Comparison of ENCODE assay signal across 8 cellular contexts in genomic region chr17:81927653-81928496, GRCh38. TPM values are rescaled to one million over a fixed set of nuclear protein-coding genes. Genes with fewer than 3 reads are reported as not detected.
DNase-seq lines count a peak whose midpoint lies in the region; ATAC-seq and TF ChIP-seq lines count a peak whose summit lies in the region.

MAFG (minus strand) TSS chr17:81927735; CDS start chr17:81923185, 4,550 bp downstream.

- ATAC-seq in HG03460 (IDR thresholded peaks at IDR 0.05; ENCODE audit: unreplicated experiment): peak; percentile 50
- ATAC-seq in left colon: peak; percentile 40

- intact Hi-C loops in left colon (cut with DNase I, micrococcal nuclease): no loop called here

- peak; percentile 96 for DNase-seq in Ammon's horn (ENCODE audit: low spot score)
- peak; percentile 94 for DNase-seq in NCI-H524 treated with DMSO at 0.1 percent for 48 hours (lab: John Stamatoyannopoulos, UW)
- peak; percentile 86 to 89 for DNase-seq in activated CD4-positive, alpha-beta T cell treated with anti-CD3 and anti-CD28 coated beads for 4 hours
- peak; percentile 89 to 93 for DNase-seq in left colon
- DNase-seq in stimulated activated CD4-positive, alpha-beta T cell treated with anti-CD3 and anti-CD28 coated beads, Interleukin-1b, Interleukin-23, amount 100 ng/mL, for 48 hours: peak; percentile 87

- peak within 1 kb of the TSS; percentile 55 for H3K27ac ChIP-seq in cingulate gyrus (ENCODE audit: low read depth, low read length)

- peak; percentile 28 for TF ChIP-seq POLR2A in GM19193 (IDR thresholded peaks at IDR 0.05; ENCODE audit: extremely low read depth, insufficient read depth, insufficient read length)

RNA-seq across cellular contexts. Expression of gene MAFG, which starts in this region (rescaled TPM):
- 10 to 100 TPM; 17.8 to 19.7 TPM for total RNA-seq in left colon

Comparison
In these comparisons a context has a peak if more than half of its experiments do, and no peak if none do; other contexts are left out.
1. Peak in every context shown above with its lines: DNase-seq, ATAC-seq and H3K27ac ChIP-seq.